ENCODE assay signal across 13 cellular contexts in the genomic region with DNA sequence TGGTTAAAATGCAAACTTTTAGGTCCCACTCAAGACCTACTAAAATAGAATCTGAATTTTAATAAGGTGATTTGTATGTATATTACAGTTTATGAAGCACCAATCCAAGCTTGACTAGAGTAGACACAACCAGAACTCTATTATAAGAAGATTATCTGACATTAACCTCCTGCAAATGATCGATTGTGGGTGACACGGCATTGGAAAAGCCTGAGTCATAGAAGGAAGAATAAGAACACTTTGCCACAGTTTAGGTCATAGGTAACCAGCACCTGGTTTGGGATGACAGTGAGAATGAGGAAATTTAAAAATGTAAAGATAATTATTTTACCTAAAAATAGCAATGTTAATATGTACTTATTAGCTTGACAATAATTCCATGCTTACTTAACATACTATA. TPM values are rescaled to one million over a fixed set of nuclear protein-coding genes. Genes with fewer than 3 reads are reported as not detected.
DNase-seq lines count a peak whose midpoint lies in the region; ATAC-seq and TF ChIP-seq lines count a peak whose summit lies in the region.
"Had no signal": no experiment of that assay in that cellular context is flagged by ENCODE, and none has a peak within 500 bp of the region (broad histone marks: within the 10 kb centered on the region; RNA-seq: fewer than 3 reads in every experiment).

No MANE protein-coding gene starts in this region.

- H3K27me3 ChIP-seq in RWPE2 (ENCODE audit: insufficient read depth, poor library complexity, severe bottlenecking), result no peaks in the 10 kb centered on the region

- H3K4me3 ChIP-seq in RWPE2 (ENCODE audit: severe bottlenecking), result no peak overlapping the region
- H3K4me3 ChIP-seq: GM12878, GM23248 had no signal

- no peak for ATAC-seq in RWPE2 (ENCODE audit: low read depth)
- ATAC-seq: GM12878 had no signal

- peak overlapping the region; percentile 69 for H3K27ac ChIP-seq in RWPE2 (ENCODE audit: poor library complexity, severe bottlenecking)
- peak overlapping the region; percentile 61 for H3K27ac ChIP-seq in epithelial cell of prostate
- H3K27ac ChIP-seq: GM23248 had no signal

- no peak for TF ChIP-seq CTCF in RWPE2 (IDR thresholded peaks at IDR 0.05; ENCODE audit: poor library complexity, severe bottlenecking)

- DNase-seq in HT-29 (ENCODE audit: low spot score) (peak; percentile 66), RWPE2 (ENCODE audit: low spot score) (no peak), epithelial cell of prostate (ENCODE audit: low read depth, low spot score) (no peak), head of caudate nucleus (no peak), cortex of kidney (lab: John Stamatoyannopoulos, UW) (no peak), SIG-M5 treated with dmso at 0.1 percent for 504 hours (lab: John Stamatoyannopoulos, UW; ENCODE audit: unreplicated experiment) (no peak), ureter (ENCODE audit: low spot score) (no peak)
- DNase-seq: C1 segment of cervical spinal cord; CD4-positive, alpha-beta T cell; DMS79; GM23248; H7 had no signal

- H3K36me3 ChIP-seq in RWPE2 (ENCODE audit: low read depth), result 0 out of 2 replicates have a peak, but pooled peaks cover 5% of the 10 kb centered on the region

- intact Hi-C loops in head of caudate nucleus (cut with DNase I), result no loop called here

- H3K4me1 ChIP-seq in RWPE2 (ENCODE audit: insufficient read depth, poor library complexity, severe bottlenecking), result peaks cover 79% of the 10 kb centered on the region

- no peaks in the 10 kb centered on the region for H3K9me3 ChIP-seq in RWPE2 (ENCODE audit: severe bottlenecking)

RNA-seq across cellular contexts. Expression of a gene that starts 15.2 kb away (rescaled TPM):
- 15.4 and 17.0 TPM in 2 replicates for total RNA-seq in HT-29 (2014; rRNA removed; shearing (Covaris generic))
- 13.8 TPM for total RNA-seq in ureter
- total RNA-seq: CD4-positive, alpha-beta T cell had no signal
